31 cellular contexts compared by ENCODE assay signal in genomic region chr1:86811539-86811938, GRCh38.
A peak's percentile ranks its signal among the peaks of the same experiment; 100 is the strongest.
DNase-seq lines count a peak whose midpoint lies in the region; ATAC-seq and TF ChIP-seq lines count a peak whose summit lies in the region.
"Had no signal": no experiment of that assay in that cellular context is flagged by ENCODE, and none has a peak within 500 bp of the region (broad histone marks: within the 10 kb centered on the region; RNA-seq: fewer than 3 reads in every experiment).

No MANE protein-coding gene starts in this region.

- H3K79me2 ChIP-seq in HCT116 (ENCODE audit: insufficient read depth, low read length), result no peaks in the 10 kb centered on the region

- H3K27me3 ChIP-seq in HCT116 (ENCODE audit: insufficient read depth, low read length), result no peaks in the 10 kb centered on the region
- H3K27me3 ChIP-seq: testis had no signal

- TF ChIP-seq RAD21 in HCT116 (IDR thresholded peaks at IDR 0.05; ENCODE audit: low read depth), result no peak

- H3K4me3 ChIP-seq in HCT116 (replicated peaks in 1 of 2; ENCODE audit: low read depth in 1 of 2, low read length in 2 of 2) (no peak overlapping the region), choroid plexus epithelial cell (ENCODE audit: low read depth, low read length) (no peak overlapping the region)
- H3K4me3 ChIP-seq: lower lobe of right lung, testis had no signal

- no peaks in the 10 kb centered on the region for H3K9me2 ChIP-seq in HCT116 (ENCODE audit: insufficient read depth)

- no peak overlapping the region for H3K9ac ChIP-seq in HCT116 (ENCODE audit: low read length)
- H3K9ac ChIP-seq: KMS-11 had no signal

- no peaks in the 10 kb centered on the region for H3K27me3 Mint-ChIP-seq in progenitor cell of endocrine pancreas
- H3K27me3 Mint-ChIP-seq: activated CD4-positive, alpha-beta T cell treated with anti-CD3 and anti-CD28 coated beads, Interleukin-2, amount 10 ng/mL, durations not matched to agents 24 days and 14 days; activated naive CD8-positive, alpha-beta T cell had no signal

- no peak overlapping the region for H3K4me2 ChIP-seq in HCT116 (ENCODE audit: low read length)
- H3K4me2 ChIP-seq: KMS-11 had no signal

- DNase-seq in HCT116 (ENCODE audit: low read depth, low spot score), result no peak
- no peak for DNase-seq in choroid plexus epithelial cell (ENCODE audit: low read depth)
- DNase-seq in islet precursor cell, result peak; percentile 56
- DNase-seq in progenitor cell of endocrine pancreas (ENCODE audit: low spot score, unreplicated experiment), result no peak
- DNase-seq in NCI-H146 treated with DMSO at 0.1 percent for 48 hours (lab: John Stamatoyannopoulos, UW; ENCODE audit: unreplicated experiment), result no peak
- DNase-seq in kidney tubule cell (ENCODE audit: low spot score), result no peak
- DNase-seq: activated CD4-positive, alpha-beta T cell treated with anti-CD3 and anti-CD28 coated beads, Interleukin-2, amount 10 ng/mL, durations not matched to agents 24 days and 14 days; activated CD8-positive, alpha-beta memory T cell treated with anti-CD3 and anti-CD28 coated beads for 24 hours; activated effector memory CD4-positive, alpha-beta T cell treated with Interleukin-2 at 50 U/mL for 16 hours; activated T-cell treated with anti-CD3 and anti-CD28 coated beads, Interleukin-2, amount 50 U/mL, for 1 hour; COR-L47; DMS79; effector CD4-positive, alpha-beta T cell; GF-D8; kidney; lower lobe of right lung; naive thymus-derived CD8-positive, alpha-beta T cell; NCI-H1417; NCI-H2029 treated with DMSO at 0.1 percent for 48 hours; NCI-H226; NCI-H774; small intestine; stimulated activated CD4-positive, alpha-beta T cell treated with anti-CD3 and anti-CD28 coated beads, Interleukin-1b, Interleukin-23, amount 100 ng/mL, for 48 hours; stimulated activated naive CD4-positive, alpha-beta T cell treated with Interleukin-2 at 50 U/mL for 16 hours; SW 1271; testis had no signal

- intact Hi-C loops in HCT116 (cut with micrococcal nuclease), result no loop called here

- no peaks in the 10 kb centered on the region for H3K36me3 ChIP-seq in HCT116 (ENCODE audit: control insufficient read depth in 1 of 2, insufficient read depth in 2 of 2, low read length in 2 of 2)
- H3K36me3 ChIP-seq: lower lobe of right lung had no signal

- H3K27ac Mint-ChIP-seq in progenitor cell of endocrine pancreas, result no peak overlapping the region
- H3K27ac Mint-ChIP-seq: activated CD4-positive, alpha-beta T cell treated with anti-CD3 and anti-CD28 coated beads, Interleukin-2, amount 10 ng/mL, durations not matched to agents 24 days and 14 days; activated naive CD8-positive, alpha-beta T cell; naive thymus-derived CD8-positive, alpha-beta T cell had no signal

- ATAC-seq in HCT116, result 0 out of 2 replicates have a peak, but pooled peaks have one; percentile 34
- ATAC-seq in HG02970 (IDR thresholded peaks at IDR 0.05; ENCODE audit: low FRiP score, unreplicated experiment), result no peak
- no peak for ATAC-seq in HG03108 (IDR thresholded peaks at IDR 0.05; ENCODE audit: unreplicated experiment)
- ATAC-seq: lower lobe of right lung; naive thymus-derived CD8-positive, alpha-beta T cell had no signal

- no TSS peak for BruUV-seq in HCT116 (replicated peaks; lab: Mats Ljungman, UMichigan)

- peaks cover 3% of the 10 kb centered on the region for H3K9me3 Mint-ChIP-seq in progenitor cell of endocrine pancreas (ENCODE audit: low read depth)
- H3K9me3 Mint-ChIP-seq: activated CD4-positive, alpha-beta T cell treated with anti-CD3 and anti-CD28 coated beads, Interleukin-2, amount 10 ng/mL, durations not matched to agents 24 days and 14 days; naive thymus-derived CD8-positive, alpha-beta T cell had no signal

- peaks cover 5% of the 10 kb centered on the region for H3K36me3 Mint-ChIP-seq in progenitor cell of endocrine pancreas (ENCODE audit: insufficient read depth)
- H3K36me3 Mint-ChIP-seq: activated naive CD8-positive, alpha-beta T cell; naive thymus-derived CD8-positive, alpha-beta T cell had no signal

- H3K4me1 Mint-ChIP-seq in progenitor cell of endocrine pancreas (ENCODE audit: low read depth), result peaks cover 4% of the 10 kb centered on the region
- H3K4me1 Mint-ChIP-seq: activated CD4-positive, alpha-beta T cell treated with anti-CD3 and anti-CD28 coated beads, Interleukin-2, amount 10 ng/mL, durations not matched to agents 24 days and 14 days; naive thymus-derived CD8-positive, alpha-beta T cell had no signal

- H3K4me3 Mint-ChIP-seq in progenitor cell of endocrine pancreas (ENCODE audit: low read depth), result no peak overlapping the region
- H3K4me3 Mint-ChIP-seq: activated CD4-positive, alpha-beta T cell treated with anti-CD3 and anti-CD28 coated beads, Interleukin-2, amount 10 ng/mL, durations not matched to agents 24 days and 14 days; activated naive CD8-positive, alpha-beta T cell; naive thymus-derived CD8-positive, alpha-beta T cell had no signal

- no peak overlapping the region for H2AFZ ChIP-seq in HCT116 (ENCODE audit: low read depth, low read length, poor library complexity, severe bottlenecking)

- TF ChIP-seq CTCF in HCT116 (IDR thresholded peaks at IDR 0.05 in 2 of 3, conservative IDR thresholded peaks at IDR 0.05 in 1 of 3; ENCODE audit: borderline replicate concordance in 1 of 3, insufficient read depth in 1 of 3, low read depth in 2 of 3, low read length in 2 of 3) (0 out of 6 replicates have a peak, but pooled peaks of 1 of the 3 experiments have one; percentile 6), choroid plexus epithelial cell (conservative IDR thresholded peaks at IDR 0.05; ENCODE audit: low read depth, low read length) (peak; percentile 6), progenitor cell of endocrine pancreas (IDR thresholded peaks at IDR 0.05; ENCODE audit: unreplicated experiment) (peak; percentile 48)

- no peak overlapping the region for H3K27ac ChIP-seq in HCT116 (ENCODE audit: low read depth, low read length)
- H3K27ac ChIP-seq: epithelial cell of prostate, KMS-11, lower lobe of right lung, testis had no signal

- no peaks in the 10 kb centered on the region for H3K9me3 ChIP-seq in HCT116 (ENCODE audit: control insufficient read depth in 1 of 2, insufficient read depth in 1 of 2, low read depth in 1 of 2, low read length in 2 of 2)
- H3K9me3 ChIP-seq: lower lobe of right lung, testis had no signal

- RAD21 ChIA-PET in HCT116 (lab: Charles Lee; ENCODE audit: low non-redundant PET in 1 of 2, low total read pairs in 2 of 2, uncharacterized antibody in 2 of 2, unreplicated experiment in 2 of 2), result no interaction called here

- H4K20me1 ChIP-seq in HCT116 (ENCODE audit: insufficient read depth), result no peaks in the 10 kb centered on the region

- CTCF ChIA-PET in HCT116 (lab: Charles Lee), result no interaction called here

- POLR2A ChIA-PET in HCT116 (lab: Charles Lee), result no interaction called here

- no peak for TF ChIP-seq POLR2A in HCT116 (IDR thresholded peaks at IDR 0.05; ENCODE audit: borderline replicate concordance, extremely low read depth, insufficient read depth, insufficient read length)

- H3K4me1 ChIP-seq in HCT116 (ENCODE audit: control insufficient read depth in 1 of 2, insufficient read depth in 2 of 2, low read length in 2 of 2), result no peaks in the 10 kb centered on the region
- H3K4me1 ChIP-seq: lower lobe of right lung, testis had no signal

TF ChIP-seq in HCT116, 20 proteins besides CTCF, POLR2A, EP300 and RAD21:
- TF ChIP-seq EZH2 (IDR thresholded peaks at IDR 0.05) (no peak), ZFX (IDR thresholded peaks at IDR 0.05) (no peak), CEBPB (IDR thresholded peaks at IDR 0.05; ENCODE audit: low read depth) (no peak), TCF7L2 (IDR thresholded peaks at IDR 0.05; ENCODE audit: borderline replicate concordance, extremely low read depth, insufficient read depth, insufficient read length) (no peak), EGR1 (IDR thresholded peaks at IDR 0.05; ENCODE audit: low read depth) (no peak), MAX (IDR thresholded peaks at IDR 0.05) (no peak), SRF (IDR thresholded peaks at IDR 0.05; ENCODE audit: low read depth) (no peak), SP1 (IDR thresholded peaks at IDR 0.05; ENCODE audit: low read depth) (no peak), POLR2AphosphoS5 (IDR thresholded peaks at IDR 0.05; ENCODE audit: low read depth, low read length) (no peak), FOSL1 (IDR thresholded peaks at IDR 0.05; ENCODE audit: low read depth) (no peak), ZBTB33 (IDR thresholded peaks at IDR 0.05; ENCODE audit: extremely low read depth, insufficient replicate concordance, low read length) (no peak), EZH2phosphoT487 (IDR thresholded peaks at IDR 0.05; ENCODE audit: borderline replicate concordance) (no peak), JUND (IDR thresholded peaks at IDR 0.05) (no peak), YY1 (IDR thresholded peaks at IDR 0.05; ENCODE audit: extremely low read depth, insufficient replicate concordance, low read depth, low read length) (no peak), ELF1 (IDR thresholded peaks at IDR 0.05; ENCODE audit: borderline replicate concordance, low read depth) (no peak)
